Comparison of ENCODE assay signal across 25 cellular contexts in genomic region chr19:46472592-46472991, GRCh38. TPM values are rescaled to one million over a fixed set of nuclear protein-coding genes. Genes with fewer than 3 reads are reported as not detected.
"Had no signal": no experiment of that assay in that cellular context is flagged by ENCODE, and none has a peak within 500 bp of the region (broad histone marks: within the 10 kb centered on the region; RNA-seq: fewer than 3 reads in every experiment).

No MANE protein-coding gene starts in this region.

- H3K27ac Mint-ChIP-seq: activated CD4-positive, alpha-beta T cell treated with anti-CD3 and anti-CD28 coated beads, Interleukin-2, amount 10 ng/mL, durations not matched to agents 24 days and 14 days; activated CD8-positive, alpha-beta T cell treated with anti-CD3 and anti-CD28 coated beads for 36 hours; activated naive CD8-positive, alpha-beta T cell treated with anti-CD3 and anti-CD28 coated beads for 36 hours; activated T-helper 17 cell treated with anti-CD3 and anti-CD28 coated beads, Interleukin-2, amount 50 U/mL, for 72 hours; immature natural killer cell; natural killer cell; T-cell had no signal

- DNase-seq: activated CD4-positive, alpha-beta T cell treated with anti-CD3 and anti-CD28 coated beads, Interleukin-2, amount 10 ng/mL, durations not matched to agents 24 days and 14 days; activated CD8-positive, alpha-beta T cell treated with anti-CD3 and anti-CD28 coated beads for 36 hours; activated naive CD4-positive, alpha-beta T cell; activated naive CD8-positive, alpha-beta T cell treated with anti-CD3 and anti-CD28 coated beads for 36 hours; activated T-cell treated with anti-CD3 and anti-CD28 coated beads, Interleukin-2, amount 50 U/mL, for 1 hour; amniotic stem cell; body of pancreas; cortex of kidney; immature natural killer cell; natural killer cell; stimulated activated CD4-positive, alpha-beta T cell treated with anti-CD3 and anti-CD28 coated beads, Interleukin-12 subunit alpha, Interleukin-12 subunit beta, amount 100 ng/mL, for 4 hours; stimulated activated CD4-positive, alpha-beta T cell treated with anti-CD3 and anti-CD28 coated beads, Interleukin-1b, Interleukin-23, amount 100 ng/mL, for 48 hours; stimulated activated CD8-positive, alpha-beta memory T cell treated with anti-CD3 and anti-CD28 coated beads, Interleukin-4, amount 100 ng/mL, for 48 hours; stimulated activated naive CD4-positive, alpha-beta T cell; T-cell; thyroid gland had no signal

- ATAC-seq: activated CD8-positive, alpha-beta T cell treated with anti-CD3 and anti-CD28 coated beads for 36 hours; activated T-helper 17 cell treated with anti-CD3 and anti-CD28 coated beads, Interleukin-2, amount 50 U/mL, for 72 hours; body of pancreas; natural killer cell; T-cell had no signal

- H3K36me3 ChIP-seq: esophagus muscularis mucosa, prostate gland, right atrium auricular region, thyroid gland, vagina had no signal

- H3K9me3 ChIP-seq: body of pancreas, esophagus muscularis mucosa, prostate gland, right atrium auricular region, thyroid gland, vagina had no signal

- H3K4me1 ChIP-seq: prostate gland had no signal

- H3K27me3 ChIP-seq: body of pancreas, right atrium auricular region, thyroid gland, vagina had no signal

- H3K4me3 ChIP-seq: body of pancreas, esophagus muscularis mucosa, prostate gland, right atrium auricular region, thyroid gland, vagina had no signal

- H3K4me1 Mint-ChIP-seq: activated CD4-positive, alpha-beta T cell treated with anti-CD3 and anti-CD28 coated beads, Interleukin-2, amount 10 ng/mL, durations not matched to agents 24 days and 14 days; immature natural killer cell; natural killer cell had no signal

- H3K4me3 Mint-ChIP-seq: activated CD4-positive, alpha-beta T cell treated with anti-CD3 and anti-CD28 coated beads, Interleukin-2, amount 10 ng/mL, durations not matched to agents 24 days and 14 days; activated CD8-positive, alpha-beta T cell treated with anti-CD3 and anti-CD28 coated beads for 36 hours; activated T-helper 17 cell treated with anti-CD3 and anti-CD28 coated beads, Interleukin-2, amount 50 U/mL, for 72 hours; immature natural killer cell; natural killer cell; T-cell had no signal

- H3K27ac ChIP-seq: body of pancreas, esophagus muscularis mucosa had no signal

- H3K9me3 Mint-ChIP-seq: activated CD4-positive, alpha-beta T cell treated with anti-CD3 and anti-CD28 coated beads, Interleukin-2, amount 10 ng/mL, durations not matched to agents 24 days and 14 days; activated CD8-positive, alpha-beta T cell treated with anti-CD3 and anti-CD28 coated beads for 36 hours; activated naive CD8-positive, alpha-beta T cell treated with anti-CD3 and anti-CD28 coated beads for 36 hours; activated T-helper 17 cell treated with anti-CD3 and anti-CD28 coated beads, Interleukin-2, amount 50 U/mL, for 72 hours; immature natural killer cell; natural killer cell; T-cell had no signal

- H3K36me3 Mint-ChIP-seq: activated naive CD8-positive, alpha-beta T cell treated with anti-CD3 and anti-CD28 coated beads for 36 hours; immature natural killer cell; natural killer cell; T-cell had no signal

RNA-seq across cellular contexts. Expression of gene PNMA8A, which starts 1.2 kb away (rescaled TPM):
- total RNA-seq: activated CD4-positive, alpha-beta T cell treated with anti-CD3 and anti-CD28 coated beads, Interleukin-2, amount 10 ng/mL, durations not matched to agents 24 days and 14 days; activated CD8-positive, alpha-beta T cell treated with anti-CD3 and anti-CD28 coated beads for 36 hours; activated T-helper 17 cell treated with anti-CD3 and anti-CD28 coated beads, Interleukin-2, amount 50 U/mL, for 72 hours; natural killer cell had no signal
- polyA plus RNA-seq: immature natural killer cell had no signal

RNA-seq across cellular contexts. Expression of gene PNMA8B, which starts 23.1 kb away (rescaled TPM):
- total RNA-seq: activated CD4-positive, alpha-beta T cell treated with anti-CD3 and anti-CD28 coated beads, Interleukin-2, amount 10 ng/mL, durations not matched to agents 24 days and 14 days; activated CD8-positive, alpha-beta T cell treated with anti-CD3 and anti-CD28 coated beads for 36 hours had no signal
- polyA plus RNA-seq: endothelial cell of umbilical vein, immature natural killer cell had no signal

RNA-seq across cellular contexts. Expression of gene PNMA8C, which starts 43.9 kb away (rescaled TPM):
- total RNA-seq: activated CD4-positive, alpha-beta T cell treated with anti-CD3 and anti-CD28 coated beads, Interleukin-2, amount 10 ng/mL, durations not matched to agents 24 days and 14 days; activated CD8-positive, alpha-beta T cell treated with anti-CD3 and anti-CD28 coated beads for 36 hours; activated naive CD8-positive, alpha-beta T cell treated with anti-CD3 and anti-CD28 coated beads for 36 hours; activated T-helper 17 cell treated with anti-CD3 and anti-CD28 coated beads, Interleukin-2, amount 50 U/mL, for 72 hours; body of pancreas; endothelial cell of umbilical vein; mesenteric fat pad; omental fat pad; right atrium auricular region; T-cell had no signal
- polyA plus RNA-seq: endothelial cell of umbilical vein, liver had no signal

RNA-seq across cellular contexts. Expression of gene CCDC8, which starts 59.2 kb away (rescaled TPM):
- total RNA-seq: activated CD4-positive, alpha-beta T cell treated with anti-CD3 and anti-CD28 coated beads, Interleukin-2, amount 10 ng/mL, durations not matched to agents 24 days and 14 days; activated CD8-positive, alpha-beta T cell treated with anti-CD3 and anti-CD28 coated beads for 36 hours; activated T-helper 17 cell treated with anti-CD3 and anti-CD28 coated beads, Interleukin-2, amount 50 U/mL, for 72 hours; natural killer cell had no signal
- polyA plus RNA-seq: immature natural killer cell had no signal
